ENCODE assay signal across 8 cellular contexts in the genomic region with DNA sequence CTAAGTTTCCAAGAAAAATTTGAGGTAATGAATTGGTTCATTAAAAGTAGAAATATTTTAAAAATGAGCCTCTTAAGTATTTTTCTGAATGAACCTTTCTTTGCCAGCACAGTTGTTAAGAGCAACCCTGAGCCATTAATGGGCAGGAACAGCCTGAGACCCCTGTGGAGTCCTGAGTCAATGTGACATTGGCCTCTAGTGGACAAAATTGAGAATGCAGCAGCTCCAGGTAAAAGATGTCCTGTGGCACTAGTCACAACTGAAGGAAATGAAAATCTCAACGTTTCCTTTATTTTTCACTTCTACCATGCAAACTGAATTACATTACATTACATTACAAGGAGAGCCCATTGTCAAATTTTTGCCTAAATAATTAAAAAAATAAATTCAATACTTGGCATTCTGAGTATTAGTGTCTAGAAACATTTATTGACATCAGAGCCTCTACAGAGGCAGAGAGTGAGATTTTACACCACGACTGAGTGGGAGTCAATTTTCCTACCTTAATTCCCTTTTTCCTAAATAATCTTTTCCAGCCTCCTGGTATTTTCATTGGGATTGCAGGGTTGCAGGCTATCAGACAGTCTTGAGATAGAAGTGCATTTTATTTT.
A peak's percentile ranks its signal among the peaks of the same experiment; 100 is the strongest.
DNase-seq lines count a peak whose midpoint lies in the region; TF ChIP-seq lines count a peak whose summit lies in the region.

No MANE protein-coding gene starts in this region.

- CTCF ChIA-PET in HEK293T (lab: Yijun Ruan, JAX) = interaction anchor here (0.6 to 1.3 kb wide), 5 partner anchors 14 to 289 kb away, joined by 3 to 4 read pairs (median 3); no protein-coding TSS in a partner anchor

- H4K20me1 ChIP-seq in MM.1S (ENCODE audit: insufficient read depth, low read length) (no peaks in the 10 kb centered on the region), hepatocyte (ENCODE audit: insufficient read depth, poor library complexity, severe bottlenecking) (no peaks in the 10 kb centered on the region)

- POLR2A ChIA-PET in HEK293T (lab: Yijun Ruan, JAX) = no interaction called here

- H3K79me2 ChIP-seq in MM.1S (ENCODE audit: low read length) (no peaks in the 10 kb centered on the region), hepatocyte (no peaks in the 10 kb centered on the region)

- H3K9me3 ChIP-seq in MM.1S (replicated peaks; ENCODE audit: insufficient read depth, low read length) = no peaks in the 10 kb centered on the region
- H3K9me3 ChIP-seq in SJSA1 (replicated peaks) = no peaks in the 10 kb centered on the region
- no peaks in the 10 kb centered on the region for H3K9me3 ChIP-seq in ascending aorta
- H3K9me3 ChIP-seq in hepatocyte (ENCODE audit: low read depth) = no peaks in the 10 kb centered on the region

- H3K9me2 ChIP-seq in MM.1S (replicated peaks; ENCODE audit: insufficient read depth, low read length) = no peaks in the 10 kb centered on the region
- H3K9me2 ChIP-seq in hepatocyte (replicated peaks; ENCODE audit: insufficient read depth) = no peaks in the 10 kb centered on the region

- H3K27ac ChIP-seq in MM.1S (ENCODE audit: low read length) (no peak overlapping the region), SJSA1 (no peak overlapping the region), ascending aorta (no peak overlapping the region), hepatocyte (no peak overlapping the region)

- no peaks in the 10 kb centered on the region for H3F3A ChIP-seq in MM.1S (ENCODE audit: insufficient read depth, low read length)

- H3K36me3 ChIP-seq in MM.1S (replicated peaks; ENCODE audit: insufficient read depth, low read length) (no peaks in the 10 kb centered on the region), SJSA1 (no peaks in the 10 kb centered on the region), ascending aorta (peaks cover 0 to 3% of the 10 kb centered on the region in 2 donors), hepatocyte (replicated peaks; ENCODE audit: insufficient read depth, low read depth) (no peaks in the 10 kb centered on the region)

- 39% methylated on average over 2 of the region's 2 CpGs for WGBS in hepatocyte (ENCODE audit: low lambda C conversion rate, missing lambda C conversion rate)

- H3K4me3 ChIP-seq in MM.1S (ENCODE audit: low read length) = no peak overlapping the region
- no peak overlapping the region for H3K4me3 ChIP-seq in SJSA1
- H3K4me3 ChIP-seq in ascending aorta = no peak overlapping the region
- H3K4me3 ChIP-seq in hepatocyte = no peak overlapping the region

- intact Hi-C loops in ascending aorta (cut with DNase I) = loop anchor here (5.0 to 10.0 kb wide), 2 partner anchors 277 to 334 kb away; a partner anchor contains a TSS

- H3K4me1 ChIP-seq in MM.1S (ENCODE audit: low read length) = no peaks in the 10 kb centered on the region
- H3K4me1 ChIP-seq in SJSA1 (replicated peaks) = no peaks in the 10 kb centered on the region
- H3K4me1 ChIP-seq in ascending aorta = no peaks in the 10 kb centered on the region
- H3K4me1 ChIP-seq in hepatocyte (ENCODE audit: insufficient read depth) = no peaks in the 10 kb centered on the region

- H3K4me2 ChIP-seq in MM.1S (ENCODE audit: low read depth, low read length) (no peak overlapping the region), hepatocyte (no peak overlapping the region)

- H3K27me3 ChIP-seq in MM.1S (replicated peaks; ENCODE audit: insufficient read depth, low read length) (no peaks in the 10 kb centered on the region), SJSA1 (replicated peaks) (no peaks in the 10 kb centered on the region), ascending aorta (no peaks in the 10 kb centered on the region), hepatocyte (no peaks in the 10 kb centered on the region)

- H2AFZ ChIP-seq in MM.1S (ENCODE audit: low read length) (no peak overlapping the region), hepatocyte (no peak overlapping the region)

- H3K9ac ChIP-seq in MM.1S (ENCODE audit: low read length) = no peak overlapping the region

- DNase-seq in activated gamma-delta T cell treated with Interleukin-2 at 50 U/mL for 16 hours (peak; percentile 54), activated gamma-delta T cell (lab: John Stamatoyannopoulos, UW) (no peak), HEK293T (ENCODE audit: extremely low spot score) (peak; percentile 77), MM.1S (peak; percentile 61), SJSA1 (ENCODE audit: low read depth in 1 of 2, low spot score in 2 of 2) (peak; percentile 43 to 68), ascending aorta (ENCODE audit: low spot score in 2 of 2) (peak in 1 of 2 donors; percentile 80), hepatocyte (ENCODE audit: low spot score) (peak; percentile 85)
- peak; percentile 34 for DNase-seq in stimulated activated CD4-positive, alpha-beta T cell treated with anti-CD3 and anti-CD28 coated beads, Interleukin-12 subunit alpha, Interleukin-12 subunit beta, amount 100 ng/mL, for 4 hours

- TF ChIP-seq CTCF in MM.1S (IDR thresholded peaks at IDR 0.05; ENCODE audit: low read length) (peak; percentile 89), ascending aorta (IDR thresholded peaks at IDR 0.05) (peak; percentile 74 to 95 (median 93)), hepatocyte (IDR thresholded peaks at IDR 0.05; ENCODE audit: poor library complexity) (peak; percentile 91)

TF ChIP-seq in HEK293T, 16 proteins besides CTCF, POLR2A, EP300 and RAD21:
- no peak for TF ChIP-seq CTBP1 (IDR thresholded peaks at IDR 0.05; ENCODE audit: borderline replicate concordance)
- TF ChIP-seq TARDBP (IDR thresholded peaks at IDR 0.05) = no peak
- no peak for TF ChIP-seq NFRKB (IDR thresholded peaks at IDR 0.05)
- TF ChIP-seq FOXA1 (IDR thresholded peaks at IDR 0.05) = no peak
- no peak for TF ChIP-seq SP1 (IDR thresholded peaks at IDR 0.05)
- no peak for TF ChIP-seq FOXK2 (IDR thresholded peaks at IDR 0.05)
- TF ChIP-seq, protein P1, sequence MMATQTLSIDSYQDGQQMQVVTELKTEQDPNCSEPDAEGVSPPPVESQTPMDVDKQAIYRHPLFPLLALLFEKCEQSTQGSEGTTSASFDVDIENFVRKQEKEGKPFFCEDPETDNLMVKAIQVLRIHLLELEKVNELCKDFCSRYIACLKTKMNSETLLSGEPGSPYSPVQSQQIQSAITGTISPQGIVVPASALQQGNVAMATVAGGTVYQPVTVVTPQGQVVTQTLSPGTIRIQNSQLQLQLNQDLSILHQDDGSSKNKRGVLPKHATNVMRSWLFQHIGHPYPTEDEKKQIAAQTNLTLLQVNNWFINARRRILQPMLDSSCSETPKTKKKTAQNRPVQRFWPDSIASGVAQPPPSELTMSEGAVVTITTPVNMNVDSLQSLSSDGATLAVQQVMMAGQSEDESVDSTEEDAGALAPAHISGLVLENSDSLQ (IDR thresholded peaks at IDR 0.05) = no peak
- TF ChIP-seq FOXM1 (IDR thresholded peaks at IDR 0.05; ENCODE audit: borderline replicate concordance) = no peak
